8 cellular contexts compared by ENCODE assay signal in genomic region chr12:113103756-113104450, GRCh38. TPM values are rescaled to one million over a fixed set of nuclear protein-coding genes. Genes with fewer than 3 reads are reported as not detected.
DNase-seq lines count a peak whose midpoint lies in the region; ATAC-seq and FAIRE-seq lines count a peak whose summit lies in the region.
"Had no signal": no experiment of that assay in that cellular context is flagged by ENCODE, and none has a peak within 500 bp of the region (broad histone marks: within the 10 kb centered on the region; RNA-seq: fewer than 3 reads in every experiment).

No MANE protein-coding gene starts in this region.

- DNase-seq in NCI-H2171 treated with DMSO at 0.1 percent for 48 hours (lab: John Stamatoyannopoulos, UW) (peak; percentile 84), left colon (peak in 1 of 2 donors; percentile 49), dermis blood vessel endothelial cell (no peak), HTR-8/SVneo (ENCODE audit: insufficient read length, low spot score) (no peak)
- DNase-seq in activated T-helper 1 cell treated with anti-CD3 and anti-CD28 coated beads, Interleukin-2, amount 50 U/mL, for 16 hours (ENCODE audit: low read depth in 1 of 2, low spot score in 1 of 2): peak; percentile 40 to 46
- DNase-seq in stimulated activated naive CD4-positive, alpha-beta T cell (lab: John Stamatoyannopoulos, UW): peak; percentile 54 to 78 (median 71)

- FAIRE-seq in HTR-8/SVneo (lab: Jason Lieb, UNC): no peak
- FAIRE-seq: islet of Langerhans had no signal

- intact Hi-C loops in left colon (cut with DNase I, micrococcal nuclease): no loop called here

- ATAC-seq in left colon (peak; percentile 73), GM21381 (IDR thresholded peaks at IDR 0.05; ENCODE audit: unreplicated experiment) (no peak)

RNA-seq across cellular contexts. Expression of gene RASAL1, which starts 31.7 kb away (rescaled TPM):
- 10 to 100 TPM in 1 of 2 donors, 1 to 10 TPM in 1; 9.0 to 14.1 TPM for total RNA-seq in left colon
- under 0.01 and 0.05 TPM in 2 replicates for total RNA-seq in dermis blood vessel endothelial cell

RNA-seq across cellular contexts. Expression of gene CFAP73, which starts 45.6 kb away (rescaled TPM):
- total RNA-seq in left colon (under 1 TPM in 1 of 2 donors, not detected in 1; 0.43 TPM), dermis blood vessel endothelial cell (not detected in 2 replicates)

RNA-seq across cellular contexts. Expression of gene DTX1, which starts 47.4 kb away (rescaled TPM):
- 1 to 10 TPM; 1.2 to 2.3 TPM for total RNA-seq in left colon
- 1.7 and 1.9 TPM in 2 replicates for total RNA-seq in dermis blood vessel endothelial cell

Comparison
In these comparisons a context has a peak if more than half of its experiments do, and no peak if none do; other contexts are left out.
1. DNase-seq: peak in NCI-H2171 treated with DMSO at 0.1 percent for 48 hours (single experiment), activated T-helper 1 cell treated with anti-CD3 and anti-CD28 coated beads, Interleukin-2, amount 50 U/mL, for 16 hours (2 of 2) and stimulated activated naive CD4-positive, alpha-beta T cell (6 of 6); none in dermis blood vessel endothelial cell (single experiment) and HTR-8/SVneo (single experiment).